In the genomic region with DNA sequence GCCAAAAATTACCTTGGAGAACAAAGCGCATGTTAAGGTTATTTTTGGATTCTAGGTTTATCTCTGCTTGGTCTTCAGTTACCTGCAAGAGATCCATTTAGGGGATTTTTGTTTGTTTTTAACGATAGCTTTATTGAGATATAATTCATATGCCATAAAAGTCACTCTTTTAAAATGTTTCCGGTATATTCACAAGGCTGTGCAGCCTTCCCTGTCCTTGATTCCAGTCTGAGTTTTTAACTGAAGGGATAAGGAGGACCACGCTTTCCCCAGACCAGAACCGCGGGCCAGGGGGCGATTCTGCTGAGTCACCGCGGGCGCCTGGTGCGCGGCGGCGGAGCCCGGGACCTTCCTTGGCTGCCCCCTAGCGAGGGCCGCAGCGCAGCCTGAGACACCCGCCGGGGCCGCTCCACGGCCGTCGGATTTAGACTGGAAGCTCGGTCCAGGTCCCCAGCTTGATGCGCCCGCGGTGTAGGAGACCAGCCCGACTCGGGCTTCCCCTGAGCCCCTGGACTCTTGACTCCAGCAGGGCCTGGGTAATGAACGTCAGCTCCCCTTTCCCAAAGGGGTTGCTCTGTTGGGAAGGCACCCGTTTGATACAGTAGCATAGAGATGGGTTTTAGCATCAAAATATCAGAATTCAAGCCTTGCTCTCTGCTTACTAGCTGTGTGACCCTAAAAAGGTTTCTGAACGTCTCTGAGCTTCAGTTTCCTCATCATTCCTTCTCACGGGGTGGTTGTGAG, we compare ENCODE assay signal across 1 cellular context.
TF ChIP-seq lines count a peak whose summit lies in the region.

No MANE protein-coding gene starts in this region.

TF ChIP-seq in K562, 482 proteins besides CTCF, POLR2A, EP300 and RAD21 (continued from another document and continues in another):
- TF ChIP-seq ZBTB11 (CRISPR knock-in tag; IDR thresholded peaks at IDR 0.05) (no peak), SPI1 (IDR thresholded peaks at IDR 0.05; ENCODE audit: borderline replicate concordance, low read depth, low read length) (no peak), ARID3A (IDR thresholded peaks at IDR 0.05; ENCODE audit: borderline replicate concordance, low read depth, low read length) (no peak), ZBED1 (IDR thresholded peaks at IDR 0.05) (no peak), SIN3B (IDR thresholded peaks at IDR 0.05; ENCODE audit: low read depth) (0 out of 2 replicates have a peak, but pooled peaks have one; percentile 23), HINFP (tag; conservative IDR thresholded peaks at IDR 0.05; ENCODE audit: low read depth) (no peak), ZNF133 (CRISPR knock-in tag; IDR thresholded peaks at IDR 0.05) (no peak), MED1 (CRISPR knock-in tag; IDR thresholded peaks at IDR 0.05; ENCODE audit: borderline replicate concordance) (no peak), EZH2 (IDR thresholded peaks at IDR 0.05; ENCODE audit: borderline replicate concordance, low read depth, low read length) (no peak), ZNF24 (IDR thresholded peaks at IDR 0.05) (no peak), BRCA1 (IDR thresholded peaks at IDR 0.05) (no peak), BRCA1 (CRISPR knock-in tag; IDR thresholded peaks at IDR 0.05) (no peak), CSDE1 (IDR thresholded peaks at IDR 0.05) (no peak), ZZZ3 (IDR thresholded peaks at IDR 0.05) (no peak), MECOM (CRISPR knock-in tag; IDR thresholded peaks at IDR 0.05) (no peak), CCAR2 (IDR thresholded peaks at IDR 0.05; ENCODE audit: low read depth, low read length) (no peak), TCF15 (CRISPR knock-in tag; IDR thresholded peaks at IDR 0.05) (no peak), C11orf30 (IDR thresholded peaks at IDR 0.05; ENCODE audit: low read depth) (peak; percentile 96), ZNF778 (CRISPR knock-in tag; IDR thresholded peaks at IDR 0.05) (no peak), NRF1 (conservative IDR thresholded peaks at IDR 0.05 in 1 of 2, IDR thresholded peaks at IDR 0.05 in 1 of 2) (peak; percentile 34 to 38; a peak in 3 of 4 replicates), CXXC5 (CRISPR knock-in tag; IDR thresholded peaks at IDR 0.05) (peak; percentile 89), TARDBP (IDR thresholded peaks at IDR 0.05) (no peak), ZNF224 (CRISPR knock-in tag; IDR thresholded peaks at IDR 0.05) (no peak), TSC22D4 (tag; IDR thresholded peaks at IDR 0.05) (no peak), ZNF384 (IDR thresholded peaks at IDR 0.05; ENCODE audit: low read depth, low read length) (no peak), MBD2 (IDR thresholded peaks at IDR 0.05; ENCODE audit: borderline replicate concordance, low read depth) (0 out of 2 replicates have a peak, but pooled peaks have one; percentile 27), ZNF707 (CRISPR knock-in tag; conservative IDR thresholded peaks at IDR 0.05) (no peak), HDAC1 (IDR thresholded peaks at IDR 0.05) (no peak), ZNF76 (CRISPR knock-in tag; IDR thresholded peaks at IDR 0.05; ENCODE audit: borderline replicate concordance) (no peak), TAF15 (IDR thresholded peaks at IDR 0.05; ENCODE audit: low read depth, low read length) (no peak), MAFG (tag; conservative IDR thresholded peaks at IDR 0.05) (peak; percentile 96), MTA3 (IDR thresholded peaks at IDR 0.05; ENCODE audit: borderline replicate concordance) (0 out of 2 replicates have a peak, but pooled peaks have one; percentile 38), PRMT5 (CRISPR knock-in tag; IDR thresholded peaks at IDR 0.05) (no peak), TAF7 (tag; IDR thresholded peaks at IDR 0.05) (no peak), NR4A1 (CRISPR knock-in tag; IDR thresholded peaks at IDR 0.05) (no peak), NR4A1 (tag; IDR thresholded peaks at IDR 0.05) (no peak), ELK3 (CRISPR knock-in tag; IDR thresholded peaks at IDR 0.05) (no peak), ZBTB5 (IDR thresholded peaks at IDR 0.05) (no peak), L3MBTL2 (IDR thresholded peaks at IDR 0.05) (peak; percentile 91), HNRNPK (IDR thresholded peaks at IDR 0.05; ENCODE audit: low read depth, low read length, poor library complexity, severe bottlenecking) (no peak), IRF2 (CRISPR knock-in tag; IDR thresholded peaks at IDR 0.05) (no peak), RBM25 (IDR thresholded peaks at IDR 0.05; ENCODE audit: low read depth, low read length, severe bottlenecking) (no peak), ZNF140 (CRISPR knock-in tag; IDR thresholded peaks at IDR 0.05) (no peak), HIVEP1 (CRISPR knock-in tag; IDR thresholded peaks at IDR 0.05) (no peak), RFX1 (IDR thresholded peaks at IDR 0.05) (no peak), PRPF4 (IDR thresholded peaks at IDR 0.05; ENCODE audit: insufficient read depth, low read depth, low read length, poor library complexity, severe bottlenecking) (no peak), TBL1XR1 (IDR thresholded peaks at IDR 0.05; ENCODE audit: low read length in 2 of 2) (no peak), NR2C2 (CRISPR knock-in tag; IDR thresholded peaks at IDR 0.05) (no peak), NR2C2 (tag; IDR thresholded peaks at IDR 0.05) (no peak)
- TF ChIP-seq, protein P1, sequence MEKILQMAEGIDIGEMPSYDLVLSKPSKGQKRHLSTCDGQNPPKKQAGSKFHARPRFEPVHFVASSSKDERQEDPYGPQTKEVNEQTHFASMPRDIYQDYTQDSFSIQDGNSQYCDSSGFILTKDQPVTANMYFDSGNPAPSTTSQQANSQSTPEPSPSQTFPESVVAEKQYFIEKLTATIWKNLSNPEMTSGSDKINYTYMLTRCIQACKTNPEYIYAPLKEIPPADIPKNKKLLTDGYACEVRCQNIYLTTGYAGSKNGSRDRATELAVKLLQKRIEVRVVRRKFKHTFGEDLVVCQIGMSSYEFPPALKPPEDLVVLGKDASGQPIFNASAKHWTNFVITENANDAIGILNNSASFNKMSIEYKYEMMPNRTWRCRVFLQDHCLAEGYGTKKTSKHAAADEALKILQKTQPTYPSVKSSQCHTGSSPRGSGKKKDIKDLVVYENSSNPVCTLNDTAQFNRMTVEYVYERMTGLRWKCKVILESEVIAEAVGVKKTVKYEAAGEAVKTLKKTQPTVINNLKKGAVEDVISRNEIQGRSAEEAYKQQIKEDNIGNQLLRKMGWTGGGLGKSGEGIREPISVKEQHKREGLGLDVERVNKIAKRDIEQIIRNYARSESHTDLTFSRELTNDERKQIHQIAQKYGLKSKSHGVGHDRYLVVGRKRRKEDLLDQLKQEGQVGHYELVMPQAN (IDR thresholded peaks at IDR 0.05; ENCODE audit: borderline replicate concordance) = no peak
- TF ChIP-seq, protein P2, sequence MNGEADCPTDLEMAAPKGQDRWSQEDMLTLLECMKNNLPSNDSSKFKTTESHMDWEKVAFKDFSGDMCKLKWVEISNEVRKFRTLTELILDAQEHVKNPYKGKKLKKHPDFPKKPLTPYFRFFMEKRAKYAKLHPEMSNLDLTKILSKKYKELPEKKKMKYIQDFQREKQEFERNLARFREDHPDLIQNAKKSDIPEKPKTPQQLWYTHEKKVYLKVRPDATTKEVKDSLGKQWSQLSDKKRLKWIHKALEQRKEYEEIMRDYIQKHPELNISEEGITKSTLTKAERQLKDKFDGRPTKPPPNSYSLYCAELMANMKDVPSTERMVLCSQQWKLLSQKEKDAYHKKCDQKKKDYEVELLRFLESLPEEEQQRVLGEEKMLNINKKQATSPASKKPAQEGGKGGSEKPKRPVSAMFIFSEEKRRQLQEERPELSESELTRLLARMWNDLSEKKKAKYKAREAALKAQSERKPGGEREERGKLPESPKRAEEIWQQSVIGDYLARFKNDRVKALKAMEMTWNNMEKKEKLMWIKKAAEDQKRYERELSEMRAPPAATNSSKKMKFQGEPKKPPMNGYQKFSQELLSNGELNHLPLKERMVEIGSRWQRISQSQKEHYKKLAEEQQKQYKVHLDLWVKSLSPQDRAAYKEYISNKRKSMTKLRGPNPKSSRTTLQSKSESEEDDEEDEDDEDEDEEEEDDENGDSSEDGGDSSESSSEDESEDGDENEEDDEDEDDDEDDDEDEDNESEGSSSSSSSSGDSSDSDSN (IDR thresholded peaks at IDR 0.05; ENCODE audit: borderline replicate concordance in 1 of 2, low read depth in 2 of 2, low read length in 2 of 2) = peak; percentile 70 to 83; a peak in 3 of 4 replicates
- TF ChIP-seq, protein P3, sequence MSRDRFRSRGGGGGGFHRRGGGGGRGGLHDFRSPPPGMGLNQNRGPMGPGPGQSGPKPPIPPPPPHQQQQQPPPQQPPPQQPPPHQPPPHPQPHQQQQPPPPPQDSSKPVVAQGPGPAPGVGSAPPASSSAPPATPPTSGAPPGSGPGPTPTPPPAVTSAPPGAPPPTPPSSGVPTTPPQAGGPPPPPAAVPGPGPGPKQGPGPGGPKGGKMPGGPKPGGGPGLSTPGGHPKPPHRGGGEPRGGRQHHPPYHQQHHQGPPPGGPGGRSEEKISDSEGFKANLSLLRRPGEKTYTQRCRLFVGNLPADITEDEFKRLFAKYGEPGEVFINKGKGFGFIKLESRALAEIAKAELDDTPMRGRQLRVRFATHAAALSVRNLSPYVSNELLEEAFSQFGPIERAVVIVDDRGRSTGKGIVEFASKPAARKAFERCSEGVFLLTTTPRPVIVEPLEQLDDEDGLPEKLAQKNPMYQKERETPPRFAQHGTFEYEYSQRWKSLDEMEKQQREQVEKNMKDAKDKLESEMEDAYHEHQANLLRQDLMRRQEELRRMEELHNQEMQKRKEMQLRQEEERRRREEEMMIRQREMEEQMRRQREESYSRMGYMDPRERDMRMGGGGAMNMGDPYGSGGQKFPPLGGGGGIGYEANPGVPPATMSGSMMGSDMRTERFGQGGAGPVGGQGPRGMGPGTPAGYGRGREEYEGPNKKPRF (IDR thresholded peaks at IDR 0.05; ENCODE audit: low read depth, low read length) = no peak
